Comparison of ENCODE assay signal across 8 cellular contexts in the genomic region with DNA sequence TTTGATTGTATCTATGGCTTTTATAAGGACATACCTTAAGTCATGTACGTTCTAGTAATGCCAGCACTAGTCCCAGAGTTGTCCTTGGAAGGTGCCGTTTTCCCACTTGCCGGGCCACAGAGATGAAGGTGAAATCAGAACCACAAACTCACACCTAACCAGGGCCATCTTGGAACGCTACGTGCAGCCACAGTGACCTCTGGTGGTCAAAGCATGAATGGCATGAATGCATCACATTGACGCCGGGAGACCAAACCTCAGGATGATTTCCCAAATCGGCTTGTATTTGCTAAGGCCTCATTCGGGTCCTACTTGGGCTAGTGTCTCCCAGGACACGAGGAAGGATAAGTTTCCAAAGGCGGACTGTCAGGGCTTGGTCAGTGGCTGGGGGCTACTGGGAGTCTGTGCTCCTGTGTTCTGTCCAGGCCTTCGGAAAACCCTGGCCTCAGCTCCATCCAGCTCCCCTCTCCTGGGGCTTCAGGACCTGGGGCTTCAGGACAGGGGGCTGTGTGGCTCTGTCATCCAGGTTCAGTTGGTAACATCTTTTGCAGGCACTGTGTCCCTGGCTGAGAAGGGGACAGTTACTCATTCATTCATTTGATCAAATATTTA.
DNase-seq lines count a peak whose midpoint lies in the region; ATAC-seq and TF ChIP-seq lines count a peak whose summit lies in the region.

No MANE protein-coding gene starts in this region.

- H3K9me3 ChIP-seq in left ventricle myocardium inferior (replicated peaks) = no peaks in the 10 kb centered on the region

- intact Hi-C loops in left ventricle myocardium inferior (cut with micrococcal nuclease) = loop anchor here (5.0 kb wide), 1 partner anchor 293 kb away; no protein-coding TSS in a partner anchor

- peak; percentile 98 for TF ChIP-seq CTCF in left ventricle myocardium inferior (IDR thresholded peaks at IDR 0.05; ENCODE audit: borderline replicate concordance)

- no peak overlapping the region for H3K4me3 ChIP-seq in left ventricle myocardium inferior

- TF ChIP-seq RAD21 in Ishikawa (IDR thresholded peaks at IDR 0.05; ENCODE audit: low read depth) = peak; percentile 92

- ATAC-seq in GM21515 (IDR thresholded peaks at IDR 0.05; ENCODE audit: unreplicated experiment) (no peak), GM19395 (IDR thresholded peaks at IDR 0.05; ENCODE audit: unreplicated experiment) (no peak)

- TF ChIP-seq EP300 in Ishikawa (IDR thresholded peaks at IDR 0.05; ENCODE audit: borderline replicate concordance) = no peak

- peak; percentile 71 for DNase-seq in Daoy (ENCODE audit: low read depth)
- DNase-seq in SW480 (ENCODE audit: low spot score) = peak; percentile 42
- peak; percentile 33 for DNase-seq in amniotic epithelial cell (ENCODE audit: low read depth)
- DNase-seq in left ventricle myocardium inferior = peak; percentile 48
- peak; percentile 32 for DNase-seq in renal cortical epithelial cell (ENCODE audit: low read depth)

- no peak overlapping the region for H3K27ac ChIP-seq in left ventricle myocardium inferior (replicated peaks)

- no peaks in the 10 kb centered on the region for H3K4me1 ChIP-seq in left ventricle myocardium inferior

- H3K36me3 ChIP-seq in left ventricle myocardium inferior = no peaks in the 10 kb centered on the region

- H3K27me3 ChIP-seq in left ventricle myocardium inferior (ENCODE audit: low read depth) = peaks cover 60% of the 10 kb centered on the region

TF ChIP-seq in Ishikawa, 13 proteins besides CTCF, POLR2A, EP300 and RAD21:
- TF ChIP-seq NFIC (IDR thresholded peaks at IDR 0.05) = no peak
- TF ChIP-seq YY1 (IDR thresholded peaks at IDR 0.05; ENCODE audit: low read depth) = peak; percentile 60; the same call in 1 of the 2 replicates
